Comparison of ENCODE assay signal across 2 cellular contexts in genomic region chr16:74328346-74328745, GRCh38. TPM values are rescaled to one million over a fixed set of nuclear protein-coding genes. Genes with fewer than 3 reads are reported as not detected.
"Had no signal": no experiment of that assay in that cellular context is flagged by ENCODE, and none has a peak within 500 bp of the region (broad histone marks: within the 10 kb centered on the region; RNA-seq: fewer than 3 reads in every experiment).

No MANE protein-coding gene starts in this region.

RNA-seq across cellular contexts. Expression of gene NPIPB15, which starts 47.8 kb away (rescaled TPM):
- total RNA-seq: H4, H7 had no signal
